ENCODE assay signal across 1 cellular context in genomic region chr7:135717686-135718085, GRCh38.
TF ChIP-seq lines count a peak whose summit lies in the region.

No MANE protein-coding gene starts in this region.

TF ChIP-seq in SK-N-SH, 30 proteins besides CTCF, POLR2A, EP300 and RAD21 (continued from another document):
- TF ChIP-seq TEAD4 (IDR thresholded peaks at IDR 0.05; ENCODE audit: borderline replicate concordance, insufficient read depth) (no peak), RFX5 (IDR thresholded peaks at IDR 0.05; ENCODE audit: low read length) (no peak), GABPA (IDR thresholded peaks at IDR 0.05; ENCODE audit: low read depth) (no peak), ZBTB33 (IDR thresholded peaks at IDR 0.05; ENCODE audit: borderline replicate concordance, low read depth) (no peak), SMC3 (IDR thresholded peaks at IDR 0.05; ENCODE audit: low read depth, low read length) (no peak), MAX (IDR thresholded peaks at IDR 0.05; ENCODE audit: low read depth) (no peak), CHD2 (IDR thresholded peaks at IDR 0.05; ENCODE audit: low read length, partially characterized antibody) (no peak)
